ENCODE assay signal across 8 cellular contexts in genomic region chr2:238108423-238109201, GRCh38. TPM values are rescaled to one million over a fixed set of nuclear protein-coding genes. Genes with fewer than 3 reads are reported as not detected.
DNase-seq lines count a peak whose midpoint lies in the region; ATAC-seq, FAIRE-seq and TF ChIP-seq lines count a peak whose summit lies in the region.

No MANE protein-coding gene starts in this region.

- TF ChIP-seq POLR2A in suprapubic skin (IDR thresholded peaks at IDR 0.05) (no peak), H54 (IDR thresholded peaks at IDR 0.05; ENCODE audit: low read depth, low read length) (no peak)

- H3K27ac ChIP-seq in BLaER1 (peak overlapping the region; percentile 88), suprapubic skin (no peak overlapping the region)

- FAIRE-seq in H54 (lab: Jason Lieb, UNC) = no peak

- H3K4me1 ChIP-seq in BLaER1 (peaks cover 65% of the 10 kb centered on the region), suprapubic skin (no peaks in the 10 kb centered on the region)

- peaks cover 21% of the 10 kb centered on the region for H3K4me1 Mint-ChIP-seq in WTC11

- WGBS in suprapubic skin = 51% methylated on average over 19 of the region's 20 CpGs

- peaks cover 6% of the 10 kb centered on the region for H3K36me3 Mint-ChIP-seq in WTC11

- TF ChIP-seq EP300 in suprapubic skin (IDR thresholded peaks at IDR 0.05) = no peak

- in situ Hi-C loops in G401 (cut with HindIII; ENCODE audit: low sequenced_read_pairs) = no loop called here

- no peaks in the 10 kb centered on the region for H4K20me1 ChIP-seq in BLaER1

- no peaks in the 10 kb centered on the region for H3K27me3 ChIP-seq in BLaER1
- peaks cover 4% of the 10 kb centered on the region for H3K27me3 ChIP-seq in suprapubic skin

- H3K9me3 Mint-ChIP-seq in WTC11 = peaks cover 21% of the 10 kb centered on the region

- peak; percentile 58 for DNase-seq in WTC11 (ENCODE audit: low spot score)
- peak; percentile 40 to 75 for DNase-seq in suprapubic skin (ENCODE audit: low spot score in 2 of 2)
- DNase-seq in COLO829 (ENCODE audit: low spot score) = no peak
- no peak for DNase-seq in H54 (ENCODE audit: insufficient read length, low spot score)
- no peak for DNase-seq in G401 (ENCODE audit: low spot score)

- CTCF ChIA-PET in WTC11 (lab: Charles Lee) = interaction anchor here (0.6 to 1.9 kb wide), 12 partner anchors 8 to 250 kb away, joined by 3 to 16 read pairs (median 6); partner anchors contain the start of gene ESPNL

- TF ChIP-seq CTCF in WTC11 (IDR thresholded peaks at IDR 0.05) (no peak), suprapubic skin (IDR thresholded peaks at IDR 0.05) (no peak)

- peak overlapping the region; percentile 48 for H3K4me3 ChIP-seq in BLaER1
- no peak overlapping the region for H3K4me3 ChIP-seq in suprapubic skin

- peaks cover 25% of the 10 kb centered on the region for H3K9me3 ChIP-seq in BLaER1
- peaks cover 5% of the 10 kb centered on the region for H3K9me3 ChIP-seq in suprapubic skin

- no peaks in the 10 kb centered on the region for H3K36me3 ChIP-seq in BLaER1
- no peaks in the 10 kb centered on the region for H3K36me3 ChIP-seq in suprapubic skin

- H3K4me3 Mint-ChIP-seq in WTC11 = no peak overlapping the region

- peak overlapping the region; percentile 54 for H3K9ac ChIP-seq in BLaER1

- peak overlapping the region; percentile 97 for H3K4me2 ChIP-seq in BLaER1

- H3K27ac Mint-ChIP-seq in WTC11 = no peak overlapping the region

- POLR2A ChIA-PET in WTC11 (lab: Charles Lee) = interaction anchor here (0.6 to 1.7 kb wide), 4 partner anchors 10 to 437 kb away, joined by 3 to 8 read pairs (median 5); no protein-coding TSS in a partner anchor

- ATAC-seq in GM18907 (IDR thresholded peaks at IDR 0.05; ENCODE audit: unreplicated experiment) (peak; percentile 69), HG03159 (IDR thresholded peaks at IDR 0.05; ENCODE audit: unreplicated experiment) (peak; percentile 46), WTC11 (peak; percentile 55)

- no peaks in the 10 kb centered on the region for H3K27me3 Mint-ChIP-seq in WTC11 (ENCODE audit: low read depth)

TF ChIP-seq in WTC11, 78 proteins besides CTCF, POLR2A, EP300 and RAD21:
- TF ChIP-seq ATF3 (CRISPR knock-in tag; conservative IDR thresholded peaks at IDR 0.05) = no peak
- no peak for TF ChIP-seq ZNF219 (CRISPR knock-in tag; IDR thresholded peaks at IDR 0.05; ENCODE audit: borderline replicate concordance)
- 0 out of 2 replicates have a peak, but pooled peaks have one; percentile 45 for TF ChIP-seq FOXP1 (CRISPR knock-in tag; IDR thresholded peaks at IDR 0.05; ENCODE audit: borderline replicate concordance)
- TF ChIP-seq, protein P1, sequence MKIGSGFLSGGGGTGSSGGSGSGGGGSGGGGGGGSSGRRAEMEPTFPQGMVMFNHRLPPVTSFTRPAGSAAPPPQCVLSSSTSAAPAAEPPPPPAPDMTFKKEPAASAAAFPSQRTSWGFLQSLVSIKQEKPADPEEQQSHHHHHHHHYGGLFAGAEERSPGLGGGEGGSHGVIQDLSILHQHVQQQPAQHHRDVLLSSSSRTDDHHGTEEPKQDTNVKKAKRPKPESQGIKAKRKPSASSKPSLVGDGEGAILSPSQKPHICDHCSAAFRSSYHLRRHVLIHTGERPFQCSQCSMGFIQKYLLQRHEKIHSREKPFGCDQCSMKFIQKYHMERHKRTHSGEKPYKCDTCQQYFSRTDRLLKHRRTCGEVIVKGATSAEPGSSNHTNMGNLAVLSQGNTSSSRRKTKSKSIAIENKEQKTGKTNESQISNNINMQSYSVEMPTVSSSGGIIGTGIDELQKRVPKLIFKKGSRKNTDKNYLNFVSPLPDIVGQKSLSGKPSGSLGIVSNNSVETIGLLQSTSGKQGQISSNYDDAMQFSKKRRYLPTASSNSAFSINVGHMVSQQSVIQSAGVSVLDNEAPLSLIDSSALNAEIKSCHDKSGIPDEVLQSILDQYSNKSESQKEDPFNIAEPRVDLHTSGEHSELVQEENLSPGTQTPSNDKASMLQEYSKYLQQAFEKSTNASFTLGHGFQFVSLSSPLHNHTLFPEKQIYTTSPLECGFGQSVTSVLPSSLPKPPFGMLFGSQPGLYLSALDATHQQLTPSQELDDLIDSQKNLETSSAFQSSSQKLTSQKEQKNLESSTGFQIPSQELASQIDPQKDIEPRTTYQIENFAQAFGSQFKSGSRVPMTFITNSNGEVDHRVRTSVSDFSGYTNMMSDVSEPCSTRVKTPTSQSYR (CRISPR knock-in tag; IDR thresholded peaks at IDR 0.05) = peak; percentile 77; the same call in 1 of the 2 replicates
- TF ChIP-seq GABPB1 (CRISPR knock-in tag; IDR thresholded peaks at IDR 0.05) = no peak
- TF ChIP-seq CREB1 (CRISPR knock-in tag; IDR thresholded peaks at IDR 0.05) = 0 out of 2 replicates have a peak, but pooled peaks have one; percentile 19
- no peak for TF ChIP-seq KAT7 (CRISPR knock-in tag; IDR thresholded peaks at IDR 0.05; ENCODE audit: borderline replicate concordance)
- no peak for TF ChIP-seq JAZF1 (CRISPR knock-in tag; IDR thresholded peaks at IDR 0.05)
- TF ChIP-seq, protein P2, sequence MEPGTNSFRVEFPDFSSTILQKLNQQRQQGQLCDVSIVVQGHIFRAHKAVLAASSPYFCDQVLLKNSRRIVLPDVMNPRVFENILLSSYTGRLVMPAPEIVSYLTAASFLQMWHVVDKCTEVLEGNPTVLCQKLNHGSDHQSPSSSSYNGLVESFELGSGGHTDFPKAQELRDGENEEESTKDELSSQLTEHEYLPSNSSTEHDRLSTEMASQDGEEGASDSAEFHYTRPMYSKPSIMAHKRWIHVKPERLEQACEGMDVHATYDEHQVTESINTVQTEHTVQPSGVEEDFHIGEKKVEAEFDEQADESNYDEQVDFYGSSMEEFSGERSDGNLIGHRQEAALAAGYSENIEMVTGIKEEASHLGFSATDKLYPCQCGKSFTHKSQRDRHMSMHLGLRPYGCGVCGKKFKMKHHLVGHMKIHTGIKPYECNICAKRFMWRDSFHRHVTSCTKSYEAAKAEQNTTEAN (CRISPR knock-in tag; IDR thresholded peaks at IDR 0.05) = no peak

RNA-seq across cellular contexts. Expression of gene ESPNL, which starts 8.5 kb away (rescaled TPM):
- 1.1 to 1.4 TPM (median 1.1 TPM) in 3 replicates for total RNA-seq in WTC11 (2021)
- total RNA-seq in suprapubic skin = under 1 TPM in 2 of 4 donors, not detected in 2; 0.25 to 0.56 TPM
- 6.8 and 19.3 TPM in 2 replicates for total RNA-seq in G401 (2014; rRNA removed; shearing (Covaris generic))

RNA-seq across cellular contexts. Expression of gene KLHL30, which starts 29.9 kb away (rescaled TPM):
- 0.07 TPM in 1 of 3 replicates, not detected in the others for total RNA-seq in WTC11 (2021)
- under 1 TPM in 2 of 4 donors, not detected in 2; 0.13 to 0.23 TPM for total RNA-seq in suprapubic skin
- total RNA-seq in G401 (2014; rRNA removed; shearing (Covaris generic)) = 0.07 TPM in 1 of 2 replicates, not detected in the other

RNA-seq across cellular contexts. Expression of gene SCLY, which starts 47.8 kb away (rescaled TPM):
- total RNA-seq in WTC11 (2021) (68.4 to 70.2 TPM (median 69.6 TPM) in 3 replicates), suprapubic skin (10 to 100 TPM in 2 of 4 donors, 1 to 10 TPM in 2; 5.5 to 14.5 (median 9.6) TPM)
- total RNA-seq in G401 (2014; rRNA removed; shearing (Covaris generic)) = 42.8 and 52.0 TPM in 2 replicates

RNA-seq across cellular contexts. Expression of gene ERFE, which starts 50.2 kb away (rescaled TPM):
- total RNA-seq in WTC11 (2021) (4.5 to 6.3 TPM (median 6.0 TPM) in 3 replicates), suprapubic skin (not detected)
- 5.1 and 9.4 TPM in 2 replicates for total RNA-seq in G401 (2014; rRNA removed; shearing (Covaris generic))

Comparison
In these comparisons a context has a peak if more than half of its experiments do, and no peak if none do; other contexts are left out.
1. DNase-seq: peak in WTC11 (single experiment) and suprapubic skin (2 of 2); none in COLO829 (single experiment), H54 (single experiment) and G401 (single experiment).
2. Peak in every context shown above with its lines, with median percentiles within 50 percentile points of each other: ATAC-seq.